Comparison of ENCODE assay signal across 8 cellular contexts in the genomic region with DNA sequence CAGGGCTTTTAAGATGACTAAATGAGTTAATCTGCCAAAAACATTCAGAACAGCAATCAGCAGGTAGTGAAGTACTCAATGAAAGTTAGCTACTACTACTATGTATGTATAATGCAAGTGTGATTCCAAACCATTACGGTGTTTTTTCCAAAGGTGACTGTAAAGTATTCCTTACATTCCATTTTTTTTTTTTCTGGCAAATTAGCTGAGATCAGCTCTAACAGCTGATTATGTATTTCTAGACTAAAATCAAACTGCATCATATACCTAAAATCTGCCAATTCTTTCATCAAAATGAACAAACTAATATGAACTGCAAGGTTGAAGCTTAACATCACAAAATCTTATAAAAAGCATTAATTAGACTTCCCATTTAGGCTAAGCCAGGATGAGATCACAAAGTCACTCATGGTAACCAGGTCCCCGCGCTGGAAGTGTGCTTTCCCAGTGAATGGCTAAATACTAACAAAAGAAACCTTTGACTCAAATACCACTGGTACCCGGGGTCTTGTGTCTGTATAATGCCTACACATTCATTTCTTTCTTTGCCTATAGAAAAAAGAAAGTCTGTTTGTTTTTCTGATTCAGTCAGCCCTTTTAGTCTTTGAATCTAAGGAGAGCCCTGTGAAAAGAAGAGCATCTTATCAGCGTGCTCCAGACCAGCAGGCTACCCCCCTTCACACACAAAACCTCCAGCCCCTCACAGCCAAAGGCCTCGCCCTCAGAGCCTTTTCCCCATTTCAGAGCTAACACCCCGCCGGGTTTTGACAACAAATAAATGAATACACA.
DNase-seq lines count a peak whose midpoint lies in the region; ATAC-seq lines count a peak whose summit lies in the region.

No MANE protein-coding gene starts in this region.

- peak overlapping the region; percentile 82 for H3K4me2 ChIP-seq in BLaER1

- H3K9me3 Mint-ChIP-seq in dendritic cell treated with granulocyte-macrophage colony-stimulating factor and Interleukin-4, amounts not matched to agents 40 ng/mL and 50 ng/mL, for 4 days = no peaks in the 10 kb centered on the region
- no peaks in the 10 kb centered on the region for H3K9me3 Mint-ChIP-seq in natural killer cell treated with Interleukin-12 subunit alpha and Interleukin-12 subunit beta and Interleukin-15 and Interleukin-18, amount 100 ng/mL, for 72 hours

- intact Hi-C loops in dendritic cell treated with granulocyte-macrophage colony-stimulating factor and Interleukin-4, amounts not matched to agents 40 ng/mL and 50 ng/mL, for 4 days (cut with micrococcal nuclease) = no loop called here

- no peaks in the 10 kb centered on the region for H3K27me3 Mint-ChIP-seq in dendritic cell treated with granulocyte-macrophage colony-stimulating factor and Interleukin-4, amounts not matched to agents 40 ng/mL and 50 ng/mL, for 4 days
- H3K27me3 Mint-ChIP-seq in natural killer cell treated with Interleukin-12 subunit alpha and Interleukin-12 subunit beta and Interleukin-15 and Interleukin-18, amount 100 ng/mL, for 72 hours = no peaks in the 10 kb centered on the region

- H3K4me1 ChIP-seq in BLaER1 = peaks cover 80% of the 10 kb centered on the region

- ATAC-seq in natural killer cell treated with Interleukin-12 subunit alpha and Interleukin-12 subunit beta and Interleukin-15 and Interleukin-18, amount 100 ng/mL, for 72 hours = no peak
- ATAC-seq in HG03175 (IDR thresholded peaks at IDR 0.05; ENCODE audit: unreplicated experiment) = no peak
- ATAC-seq in GM21619 (IDR thresholded peaks at IDR 0.05; ENCODE audit: unreplicated experiment) = no peak

- peaks cover 56% of the 10 kb centered on the region for H3K4me1 Mint-ChIP-seq in dendritic cell treated with granulocyte-macrophage colony-stimulating factor and Interleukin-4, amounts not matched to agents 40 ng/mL and 50 ng/mL, for 4 days (ENCODE audit: low read depth)
- H3K4me1 Mint-ChIP-seq in natural killer cell treated with Interleukin-12 subunit alpha and Interleukin-12 subunit beta and Interleukin-15 and Interleukin-18, amount 100 ng/mL, for 72 hours (ENCODE audit: low read depth in 2 of 2) = peaks cover 59 to 78% of the 10 kb centered on the region in 2 donors

- H3K27ac ChIP-seq in BLaER1 = 0 out of 2 replicates have a peak overlapping the region, but pooled peaks have one; percentile 91

- DNase-seq in NCI-H69 (lab: John Stamatoyannopoulos, UW) (peak; percentile 6), NCI-H82 (lab: John Stamatoyannopoulos, UW) (no peak), AG08395 (ENCODE audit: low spot score) (no peak)
- DNase-seq in natural killer cell treated with Interleukin-12 subunit alpha and Interleukin-12 subunit beta and Interleukin-15 and Interleukin-18, amount 100 ng/mL, for 72 hours (ENCODE audit: low spot score) = no peak

- no peaks in the 10 kb centered on the region for H3K9me3 ChIP-seq in BLaER1

- no peaks in the 10 kb centered on the region for H3K36me3 ChIP-seq in BLaER1

- H3K4me3 ChIP-seq in BLaER1 = peak overlapping the region; percentile 91; the same call in 1 of the 2 replicates

- H4K20me1 ChIP-seq in BLaER1 = no peaks in the 10 kb centered on the region

- H3K27ac Mint-ChIP-seq in dendritic cell treated with granulocyte-macrophage colony-stimulating factor and Interleukin-4, amounts not matched to agents 40 ng/mL and 50 ng/mL, for 4 days = no peak overlapping the region
- peak overlapping the region; percentile 92 to 95 for H3K27ac Mint-ChIP-seq in natural killer cell treated with Interleukin-12 subunit alpha and Interleukin-12 subunit beta and Interleukin-15 and Interleukin-18, amount 100 ng/mL, for 72 hours

- H3K27me3 ChIP-seq in BLaER1 = no peaks in the 10 kb centered on the region

- H3K36me3 Mint-ChIP-seq in dendritic cell treated with granulocyte-macrophage colony-stimulating factor and Interleukin-4, amounts not matched to agents 40 ng/mL and 50 ng/mL, for 4 days (ENCODE audit: low read depth) = peaks cover 35% of the 10 kb centered on the region
- H3K36me3 Mint-ChIP-seq in natural killer cell treated with Interleukin-12 subunit alpha and Interleukin-12 subunit beta and Interleukin-15 and Interleukin-18, amount 100 ng/mL, for 72 hours = no peaks in the 10 kb centered on the region

- peak overlapping the region; percentile 84 for H3K4me3 Mint-ChIP-seq in dendritic cell treated with granulocyte-macrophage colony-stimulating factor and Interleukin-4, amounts not matched to agents 40 ng/mL and 50 ng/mL, for 4 days
- H3K4me3 Mint-ChIP-seq in natural killer cell treated with Interleukin-12 subunit alpha and Interleukin-12 subunit beta and Interleukin-15 and Interleukin-18, amount 100 ng/mL, for 72 hours = peak overlapping the region; percentile 96

- peak overlapping the region; percentile 90; the same call in 1 of the 2 replicates for H3K9ac ChIP-seq in BLaER1
